8 cellular contexts compared by ENCODE assay signal in the genomic region with DNA sequence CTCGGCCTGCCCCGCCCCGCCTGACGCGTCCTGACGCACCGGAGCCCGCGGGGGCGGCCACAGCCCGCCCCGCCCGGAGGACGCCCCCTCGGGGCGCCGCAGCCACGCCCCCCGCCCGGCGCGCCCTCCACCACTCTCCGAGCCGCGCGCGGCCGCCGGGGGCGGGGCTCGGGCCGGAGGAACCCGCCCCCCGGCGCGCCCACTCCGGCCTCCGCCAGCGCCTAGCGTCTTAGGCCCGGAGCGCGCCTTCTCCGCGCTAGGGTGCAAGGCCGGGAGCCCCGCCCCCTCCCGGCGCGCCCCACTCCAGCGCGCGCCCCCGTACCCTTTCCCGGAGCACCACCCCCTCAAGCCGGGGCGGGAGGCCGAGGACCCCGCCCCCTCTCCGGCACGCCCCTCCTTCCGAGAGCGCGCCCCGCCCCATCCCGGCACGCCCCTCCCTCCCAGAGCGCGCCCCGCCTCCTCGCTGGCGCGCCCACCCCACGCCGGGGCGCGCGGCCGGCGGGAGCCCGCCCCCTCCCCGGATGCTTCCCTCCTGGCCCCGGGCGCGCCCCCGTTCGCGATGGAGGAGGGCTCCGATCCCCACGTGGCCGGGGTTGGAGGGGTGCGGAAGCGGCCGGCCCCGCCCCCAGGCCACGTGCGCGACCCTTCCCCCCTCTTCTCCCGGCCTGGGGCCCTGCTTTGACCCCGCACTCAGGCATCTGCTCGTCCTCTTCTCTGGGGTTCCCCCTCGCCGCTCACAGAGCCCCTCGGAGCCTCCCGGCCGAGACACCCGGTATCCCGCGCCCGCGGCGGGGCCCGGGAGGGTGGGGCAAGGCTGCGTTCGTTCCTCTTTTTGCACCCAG. TPM values are rescaled to one million over a fixed set of nuclear protein-coding genes. Genes with fewer than 3 reads are reported as not detected.
DNase-seq lines count a peak whose midpoint lies in the region; ATAC-seq and TF ChIP-seq lines count a peak whose summit lies in the region.

No MANE protein-coding gene starts in this region.

- peak; percentile 73 for DNase-seq in NCI-H1694 (lab: John Stamatoyannopoulos, UW)
- DNase-seq in T-helper 22 cell (ENCODE audit: low read depth): peak; percentile 87
- peak; percentile 57 to 92 for DNase-seq in ascending aorta (ENCODE audit: low spot score in 2 of 2)
- peak; percentile 97 for DNase-seq in hepatocyte (ENCODE audit: low spot score)
- DNase-seq in retinal pigment epithelial cell (ENCODE audit: low read depth): peak; percentile 58
- no peak for DNase-seq in cortex of kidney (lab: John Stamatoyannopoulos, UW)

- WGBS in hepatocyte (ENCODE audit: low lambda C conversion rate, missing lambda C conversion rate): 0% methylated on average over 4 of the region's 115 CpGs

- H3K27me3 ChIP-seq in ascending aorta (no peaks in the 10 kb centered on the region), hepatocyte (no peaks in the 10 kb centered on the region)

- intact Hi-C loops in ascending aorta (cut with DNase I): loop anchor here (1.0 to 5.0 kb wide), 4 partner anchors 11 to 288 kb away; a partner anchor contains a TSS

- peak overlapping the region; percentile 99 for H3K4me2 ChIP-seq in hepatocyte

- H3K9me3 ChIP-seq in ascending aorta (no peaks in the 10 kb centered on the region), hepatocyte (ENCODE audit: low read depth) (no peaks in the 10 kb centered on the region)

- H3K4me3 ChIP-seq in ascending aorta (peak overlapping the region; percentile 59 to 80), hepatocyte (peak overlapping the region; percentile 86), retinal pigment epithelial cell (ENCODE audit: low read length) (peak overlapping the region; percentile 68)

- H3K79me2 ChIP-seq in hepatocyte: peaks cover 39% of the 10 kb centered on the region

- H3K36me3 ChIP-seq in ascending aorta (no peaks in the 10 kb centered on the region), hepatocyte (replicated peaks; ENCODE audit: insufficient read depth, low read depth) (no peaks in the 10 kb centered on the region)

- H3K4me1 ChIP-seq in ascending aorta (peaks cover 13 to 15% of the 10 kb centered on the region in 2 donors), hepatocyte (ENCODE audit: insufficient read depth) (peaks cover 38% of the 10 kb centered on the region)

- H3K27ac ChIP-seq in ascending aorta (peak overlapping the region; percentile 77 to 84), hepatocyte (peak overlapping the region; percentile 90)

- H2AFZ ChIP-seq in hepatocyte: peak overlapping the region; percentile 97

- peak; percentile 54 for ATAC-seq in HG02852 (IDR thresholded peaks at IDR 0.05; ENCODE audit: unreplicated experiment)

- TF ChIP-seq CTCF in ascending aorta (IDR thresholded peaks at IDR 0.05) (no peak), hepatocyte (IDR thresholded peaks at IDR 0.05; ENCODE audit: poor library complexity) (no peak), retinal pigment epithelial cell (conservative IDR thresholded peaks at IDR 0.05; ENCODE audit: low read depth, low read length) (no peak)

- no peaks in the 10 kb centered on the region for H3K9me2 ChIP-seq in hepatocyte (replicated peaks; ENCODE audit: insufficient read depth)

- peaks cover 32% of the 10 kb centered on the region for H4K20me1 ChIP-seq in hepatocyte (ENCODE audit: insufficient read depth, poor library complexity, severe bottlenecking)

- TF ChIP-seq POLR2A in GM15510 (IDR thresholded peaks at IDR 0.05; ENCODE audit: borderline replicate concordance, extremely low read depth, insufficient read length): peak; percentile 18

RNA-seq across cellular contexts. Expression of a gene that starts 0.5 kb away (rescaled TPM):
- 15.2 TPM for total RNA-seq in ascending aorta
- total RNA-seq in hepatocyte: 3.4 and 6.4 TPM in 2 replicates
- 14.3 and 16.0 TPM in 2 replicates for polyA plus RNA-seq in hepatocyte

RNA-seq across cellular contexts. Expression of a gene that starts 15.6 kb away (rescaled TPM):
- total RNA-seq in ascending aorta (45.1 TPM), hepatocyte (13.2 and 13.4 TPM in 2 replicates)
- polyA plus RNA-seq in hepatocyte: 22.8 and 26.2 TPM in 2 replicates

RNA-seq across cellular contexts. Expression of a gene that starts 21.4 kb away (rescaled TPM):
- total RNA-seq in ascending aorta (278 TPM), hepatocyte (62.5 and 77.5 TPM in 2 replicates)
- polyA plus RNA-seq in hepatocyte: 99.7 and 102 TPM in 2 replicates

RNA-seq across cellular contexts. Expression of a gene that starts 41.3 kb away (rescaled TPM):
- total RNA-seq in ascending aorta (18.4 TPM), hepatocyte (2.4 and 5.3 TPM in 2 replicates)
- polyA plus RNA-seq in hepatocyte: 11.0 and 11.6 TPM in 2 replicates

RNA-seq across cellular contexts. Expression of a gene that starts 41.3 kb away (rescaled TPM):
- total RNA-seq in ascending aorta (322 TPM), hepatocyte (69.3 and 77.2 TPM in 2 replicates)
- 89.8 and 103 TPM in 2 replicates for polyA plus RNA-seq in hepatocyte
